ENCODE assay signal across 1 cellular context in the genomic region with DNA sequence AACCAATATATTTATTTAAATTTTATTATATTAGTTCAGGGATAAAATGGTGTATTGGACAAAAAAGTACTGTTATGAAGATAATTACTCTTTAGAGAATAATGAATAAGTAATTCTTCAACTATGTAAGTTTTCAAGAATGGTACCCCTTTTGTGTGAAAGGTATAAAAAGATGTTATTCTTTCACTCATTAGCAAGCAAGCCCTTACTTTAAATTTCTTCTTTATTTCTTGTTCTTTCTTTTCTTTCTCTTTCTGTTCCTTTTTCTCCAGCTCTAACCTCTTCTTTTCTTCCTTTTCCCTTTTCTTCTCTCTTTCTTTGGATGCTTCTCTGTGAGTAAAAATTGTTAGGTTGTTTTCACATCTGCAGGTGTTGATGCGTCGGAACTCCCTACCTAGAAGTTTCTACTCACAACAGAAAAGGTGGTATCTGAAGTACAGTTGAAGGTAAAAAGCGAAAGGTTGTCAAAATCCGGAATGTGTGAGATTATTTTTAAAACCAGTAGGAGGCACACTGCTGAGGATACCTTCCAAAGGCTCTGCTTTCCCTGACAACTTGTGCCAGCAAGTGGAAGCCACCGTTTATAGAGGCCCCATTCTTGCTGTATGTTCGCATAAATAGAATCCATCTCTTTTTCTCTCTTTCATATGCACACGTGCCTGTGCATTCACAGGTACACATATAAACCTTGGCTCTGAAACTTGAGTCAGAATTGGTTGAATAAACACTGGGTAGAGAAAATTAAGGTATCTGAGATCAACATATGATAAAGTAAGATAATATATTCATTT.
A peak's percentile ranks its signal among the peaks of the same experiment; 100 is the strongest.
TF ChIP-seq lines count a peak whose summit lies in the region.

No MANE protein-coding gene starts in this region.

TF ChIP-seq in K562, 482 proteins besides CTCF, POLR2A, EP300 and RAD21 (continued from another document and continues in another):
- TF ChIP-seq, protein P1, sequence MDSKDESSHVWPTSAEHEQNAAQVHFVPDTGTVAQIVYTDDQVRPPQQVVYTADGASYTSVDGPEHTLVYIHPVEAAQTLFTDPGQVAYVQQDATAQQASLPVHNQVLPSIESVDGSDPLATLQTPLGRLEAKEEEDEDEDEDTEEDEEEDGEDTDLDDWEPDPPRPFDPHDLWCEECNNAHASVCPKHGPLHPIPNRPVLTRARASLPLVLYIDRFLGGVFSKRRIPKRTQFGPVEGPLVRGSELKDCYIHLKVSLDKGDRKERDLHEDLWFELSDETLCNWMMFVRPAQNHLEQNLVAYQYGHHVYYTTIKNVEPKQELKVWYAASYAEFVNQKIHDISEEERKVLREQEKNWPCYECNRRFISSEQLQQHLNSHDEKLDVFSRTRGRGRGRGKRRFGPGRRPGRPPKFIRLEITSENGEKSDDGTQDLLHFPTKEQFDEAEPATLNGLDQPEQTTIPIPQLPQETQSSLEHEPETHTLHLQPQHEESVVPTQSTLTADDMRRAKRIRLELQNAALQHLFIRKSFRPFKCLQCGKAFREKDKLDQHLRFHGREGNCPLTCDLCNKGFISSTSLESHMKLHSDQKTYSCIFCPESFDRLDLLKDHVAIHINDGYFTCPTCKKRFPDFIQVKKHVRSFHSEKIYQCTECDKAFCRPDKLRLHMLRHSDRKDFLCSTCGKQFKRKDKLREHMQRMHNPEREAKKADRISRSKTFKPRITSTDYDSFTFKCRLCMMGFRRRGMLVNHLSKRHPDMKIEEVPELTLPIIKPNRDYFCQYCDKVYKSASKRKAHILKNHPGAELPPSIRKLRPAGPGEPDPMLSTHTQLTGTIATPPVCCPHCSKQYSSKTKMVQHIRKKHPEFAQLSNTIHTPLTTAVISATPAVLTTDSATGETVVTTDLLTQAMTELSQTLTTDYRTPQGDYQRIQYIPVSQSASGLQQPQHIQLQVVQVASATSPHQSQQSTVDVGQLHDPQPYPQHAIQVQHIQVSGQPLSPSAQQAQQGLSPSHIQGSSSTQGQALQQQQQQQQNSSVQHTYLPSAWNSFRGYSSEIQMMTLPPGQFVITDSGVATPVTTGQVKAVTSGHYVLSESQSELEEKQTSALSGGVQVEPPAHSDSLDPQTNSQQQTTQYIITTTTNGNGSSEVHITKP (IDR thresholded peaks at IDR 0.05; ENCODE audit: partially characterized antibody): no peak
- TF ChIP-seq RBBP5 (IDR thresholded peaks at IDR 0.05; ENCODE audit: borderline replicate concordance, insufficient read depth, low read length, poor library complexity, severe bottlenecking) (no peak), JUNB (CRISPR knock-in tag; conservative IDR thresholded peaks at IDR 0.05) (no peak), PTTG1 (tag; IDR thresholded peaks at IDR 0.05; ENCODE audit: low read depth) (no peak), OTX1 (CRISPR knock-in tag; IDR thresholded peaks at IDR 0.05) (no peak), ASH1L (IDR thresholded peaks at IDR 0.05; ENCODE audit: borderline replicate concordance, low read depth, partially characterized antibody) (no peak), ZNF785 (CRISPR knock-in tag; IDR thresholded peaks at IDR 0.05) (no peak), ZNF699 (CRISPR knock-in tag; IDR thresholded peaks at IDR 0.05; ENCODE audit: insufficient replicate concordance) (no peak), LCOR (CRISPR knock-in tag; IDR thresholded peaks at IDR 0.05) (no peak), CHD4 (IDR thresholded peaks at IDR 0.05; ENCODE audit: insufficient read depth, insufficient replicate concordance, low read depth, low read length, poor library complexity, severe bottlenecking) (no peak), DPF2 (IDR thresholded peaks at IDR 0.05) (0 out of 2 replicates have a peak, but pooled peaks have one; percentile 42), SMARCC2 (IDR thresholded peaks at IDR 0.05; ENCODE audit: low read depth) (no peak), MCM7 (IDR thresholded peaks at IDR 0.05) (no peak), PBX2 (CRISPR knock-in tag; IDR thresholded peaks at IDR 0.05; ENCODE audit: low read depth) (no peak), PBX2 (tag; conservative IDR thresholded peaks at IDR 0.05; ENCODE audit: low read depth) (no peak), ZNF695 (CRISPR knock-in tag; IDR thresholded peaks at IDR 0.05) (no peak), CXXC5 (CRISPR knock-in tag; IDR thresholded peaks at IDR 0.05) (no peak), NONO (IDR thresholded peaks at IDR 0.05; ENCODE audit: low read depth in 2 of 2, low read length in 1 of 2) (no peak), NUFIP1 (IDR thresholded peaks at IDR 0.05; ENCODE audit: partially characterized antibody) (no peak), NCOA2 (IDR thresholded peaks at IDR 0.05; ENCODE audit: partially characterized antibody in 2 of 2) (peak in 1 of 2 experiments; percentile 35), CTBP1 (IDR thresholded peaks at IDR 0.05; ENCODE audit: borderline replicate concordance) (peak; percentile 63; the same call in 1 of the 2 replicates)
- TF ChIP-seq, protein P2, sequence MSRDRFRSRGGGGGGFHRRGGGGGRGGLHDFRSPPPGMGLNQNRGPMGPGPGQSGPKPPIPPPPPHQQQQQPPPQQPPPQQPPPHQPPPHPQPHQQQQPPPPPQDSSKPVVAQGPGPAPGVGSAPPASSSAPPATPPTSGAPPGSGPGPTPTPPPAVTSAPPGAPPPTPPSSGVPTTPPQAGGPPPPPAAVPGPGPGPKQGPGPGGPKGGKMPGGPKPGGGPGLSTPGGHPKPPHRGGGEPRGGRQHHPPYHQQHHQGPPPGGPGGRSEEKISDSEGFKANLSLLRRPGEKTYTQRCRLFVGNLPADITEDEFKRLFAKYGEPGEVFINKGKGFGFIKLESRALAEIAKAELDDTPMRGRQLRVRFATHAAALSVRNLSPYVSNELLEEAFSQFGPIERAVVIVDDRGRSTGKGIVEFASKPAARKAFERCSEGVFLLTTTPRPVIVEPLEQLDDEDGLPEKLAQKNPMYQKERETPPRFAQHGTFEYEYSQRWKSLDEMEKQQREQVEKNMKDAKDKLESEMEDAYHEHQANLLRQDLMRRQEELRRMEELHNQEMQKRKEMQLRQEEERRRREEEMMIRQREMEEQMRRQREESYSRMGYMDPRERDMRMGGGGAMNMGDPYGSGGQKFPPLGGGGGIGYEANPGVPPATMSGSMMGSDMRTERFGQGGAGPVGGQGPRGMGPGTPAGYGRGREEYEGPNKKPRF (IDR thresholded peaks at IDR 0.05; ENCODE audit: low read depth, low read length): no peak
- TF ChIP-seq, protein P3, sequence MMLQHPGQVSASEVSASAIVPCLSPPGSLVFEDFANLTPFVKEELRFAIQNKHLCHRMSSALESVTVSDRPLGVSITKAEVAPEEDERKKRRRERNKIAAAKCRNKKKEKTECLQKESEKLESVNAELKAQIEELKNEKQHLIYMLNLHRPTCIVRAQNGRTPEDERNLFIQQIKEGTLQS (IDR thresholded peaks at IDR 0.05): no peak
- TF ChIP-seq, protein P3 (CRISPR knock-in tag; conservative IDR thresholded peaks at IDR 0.05): no peak
- TF ChIP-seq, protein P4, sequence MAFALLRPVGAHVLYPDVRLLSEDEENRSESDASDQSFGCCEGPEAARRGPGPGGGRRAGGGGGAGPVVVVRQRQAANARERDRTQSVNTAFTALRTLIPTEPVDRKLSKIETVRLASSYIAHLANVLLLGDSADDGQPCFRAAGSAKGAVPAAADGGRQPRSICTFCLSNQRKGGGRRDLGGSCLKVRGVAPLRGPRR (CRISPR knock-in tag; IDR thresholded peaks at IDR 0.05): no peak
- TF ChIP-seq, protein P5, sequence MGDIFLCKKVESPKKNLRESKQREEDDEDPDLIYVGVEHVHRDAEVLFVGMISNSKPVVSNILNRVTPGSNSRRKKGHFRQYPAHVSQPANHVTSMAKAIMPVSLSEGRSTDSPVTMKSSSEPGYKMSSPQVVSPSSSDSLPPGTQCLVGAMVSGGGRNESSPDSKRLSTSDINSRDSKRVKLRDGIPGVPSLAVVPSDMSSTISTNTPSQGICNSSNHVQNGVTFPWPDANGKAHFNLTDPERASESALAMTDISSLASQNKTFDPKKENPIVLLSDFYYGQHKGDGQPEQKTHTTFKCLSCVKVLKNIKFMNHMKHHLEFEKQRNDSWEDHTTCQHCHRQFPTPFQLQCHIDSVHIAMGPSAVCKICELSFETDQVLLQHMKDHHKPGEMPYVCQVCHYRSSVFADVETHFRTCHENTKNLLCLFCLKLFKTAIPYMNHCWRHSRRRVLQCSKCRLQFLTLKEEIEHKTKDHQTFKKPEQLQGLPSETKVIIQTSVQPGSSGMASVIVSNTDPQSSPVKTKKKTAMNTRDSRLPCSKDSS (IDR thresholded peaks at IDR 0.05; ENCODE audit: low read depth, partially characterized antibody): no peak
- TF ChIP-seq, protein P6, sequence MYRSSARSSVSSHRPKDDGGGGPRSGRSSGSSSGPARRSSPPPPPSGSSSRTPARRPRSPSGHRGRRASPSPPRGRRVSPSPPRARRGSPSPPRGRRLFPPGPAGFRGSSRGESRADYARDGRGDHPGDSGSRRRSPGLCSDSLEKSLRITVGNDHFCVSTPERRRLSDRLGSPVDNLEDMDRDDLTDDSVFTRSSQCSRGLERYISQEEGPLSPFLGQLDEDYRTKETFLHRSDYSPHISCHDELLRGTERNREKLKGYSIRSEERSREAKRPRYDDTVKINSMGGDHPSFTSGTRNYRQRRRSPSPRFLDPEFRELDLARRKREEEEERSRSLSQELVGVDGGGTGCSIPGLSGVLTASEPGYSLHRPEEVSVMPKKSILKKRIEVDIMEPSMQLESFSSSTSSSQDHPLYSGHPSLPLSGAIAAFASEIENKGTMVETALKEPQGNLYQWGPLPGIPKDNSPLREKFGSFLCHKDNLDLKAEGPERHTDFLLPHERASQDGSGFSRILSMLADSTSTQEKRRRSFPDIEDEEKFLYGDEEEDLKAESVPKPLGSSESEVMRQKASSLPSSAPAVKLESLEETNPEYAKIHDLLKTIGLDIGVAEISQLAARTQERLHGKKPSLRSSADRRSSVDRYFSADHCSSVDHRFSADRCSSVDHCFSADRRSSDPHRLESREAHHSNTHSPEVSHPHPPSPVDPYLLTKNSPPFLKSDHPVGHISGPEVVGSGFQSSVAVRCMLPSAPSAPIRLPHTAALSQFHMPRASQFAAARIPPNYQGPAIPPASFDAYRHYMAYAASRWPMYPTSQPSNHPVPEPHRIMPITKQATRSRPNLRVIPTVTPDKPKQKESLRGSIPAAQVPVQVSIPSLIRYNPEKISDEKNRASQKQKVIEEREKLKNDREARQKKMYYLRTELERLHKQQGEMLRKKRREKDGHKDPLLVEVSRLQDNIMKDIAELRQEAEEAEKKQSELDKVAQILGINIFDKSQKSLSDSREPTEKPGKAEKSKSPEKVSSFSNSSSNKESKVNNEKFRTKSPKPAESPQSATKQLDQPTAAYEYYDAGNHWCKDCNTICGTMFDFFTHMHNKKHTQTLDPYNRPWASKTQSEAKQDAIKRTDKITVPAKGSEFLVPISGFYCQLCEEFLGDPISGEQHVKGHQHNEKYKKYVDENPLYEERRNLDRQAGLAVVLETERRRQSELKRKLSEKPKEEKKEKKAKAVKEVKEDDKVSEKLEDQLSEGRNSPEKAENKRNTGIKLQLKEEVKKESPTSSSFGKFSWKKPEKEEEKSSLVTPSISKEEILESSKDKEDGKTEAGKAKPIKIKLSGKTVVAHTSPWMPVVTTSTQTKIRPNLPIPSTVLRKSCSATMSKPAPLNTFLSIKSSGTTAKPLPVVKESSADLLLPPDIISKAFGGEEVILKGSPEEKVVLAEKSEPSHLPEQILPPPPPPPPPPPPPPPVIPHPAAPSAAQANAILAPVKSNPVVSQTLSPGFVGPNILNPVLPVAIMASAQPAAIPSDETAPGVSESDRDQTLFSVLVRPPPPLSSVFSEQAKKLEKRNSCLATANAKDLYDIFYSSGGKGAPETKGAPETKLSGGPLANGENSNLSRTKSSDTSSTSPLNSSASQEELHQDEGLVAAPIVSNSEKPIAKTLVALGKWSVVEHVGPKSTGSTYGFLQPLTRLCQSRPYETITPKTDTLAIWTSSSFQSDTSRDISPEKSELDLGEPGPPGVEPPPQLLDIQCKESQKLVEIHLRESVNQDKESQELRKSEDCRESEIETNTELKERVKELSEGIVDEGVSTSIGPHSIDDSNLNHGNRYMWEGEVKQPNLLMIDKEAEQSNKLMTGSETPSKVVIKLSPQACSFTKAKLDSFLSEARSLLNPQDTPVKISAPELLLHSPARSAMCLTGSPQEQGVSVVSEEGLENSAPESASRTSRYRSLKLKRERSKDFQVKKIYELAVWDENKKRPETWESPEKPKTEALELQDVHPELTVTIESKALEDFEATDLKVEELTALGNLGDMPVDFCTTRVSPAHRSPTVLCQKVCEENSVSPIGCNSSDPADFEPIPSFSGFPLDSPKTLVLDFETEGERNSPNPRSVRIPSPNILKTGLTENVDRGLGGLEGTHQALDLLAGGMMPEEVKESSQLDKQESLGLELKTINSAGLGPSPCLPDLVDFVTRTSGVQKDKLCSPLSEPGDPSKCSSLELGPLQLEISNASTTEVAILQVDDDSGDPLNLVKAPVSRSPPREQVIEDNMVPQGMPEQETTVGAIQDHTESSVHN (IDR thresholded peaks at IDR 0.05; ENCODE audit: borderline replicate concordance in 1 of 2, low read depth in 1 of 2): no peak
- TF ChIP-seq, protein P7, sequence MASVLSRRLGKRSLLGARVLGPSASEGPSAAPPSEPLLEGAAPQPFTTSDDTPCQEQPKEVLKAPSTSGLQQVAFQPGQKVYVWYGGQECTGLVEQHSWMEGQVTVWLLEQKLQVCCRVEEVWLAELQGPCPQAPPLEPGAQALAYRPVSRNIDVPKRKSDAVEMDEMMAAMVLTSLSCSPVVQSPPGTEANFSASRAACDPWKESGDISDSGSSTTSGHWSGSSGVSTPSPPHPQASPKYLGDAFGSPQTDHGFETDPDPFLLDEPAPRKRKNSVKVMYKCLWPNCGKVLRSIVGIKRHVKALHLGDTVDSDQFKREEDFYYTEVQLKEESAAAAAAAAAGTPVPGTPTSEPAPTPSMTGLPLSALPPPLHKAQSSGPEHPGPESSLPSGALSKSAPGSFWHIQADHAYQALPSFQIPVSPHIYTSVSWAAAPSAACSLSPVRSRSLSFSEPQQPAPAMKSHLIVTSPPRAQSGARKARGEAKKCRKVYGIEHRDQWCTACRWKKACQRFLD (CRISPR knock-in tag; IDR thresholded peaks at IDR 0.05): no peak
- TF ChIP-seq, protein P8, sequence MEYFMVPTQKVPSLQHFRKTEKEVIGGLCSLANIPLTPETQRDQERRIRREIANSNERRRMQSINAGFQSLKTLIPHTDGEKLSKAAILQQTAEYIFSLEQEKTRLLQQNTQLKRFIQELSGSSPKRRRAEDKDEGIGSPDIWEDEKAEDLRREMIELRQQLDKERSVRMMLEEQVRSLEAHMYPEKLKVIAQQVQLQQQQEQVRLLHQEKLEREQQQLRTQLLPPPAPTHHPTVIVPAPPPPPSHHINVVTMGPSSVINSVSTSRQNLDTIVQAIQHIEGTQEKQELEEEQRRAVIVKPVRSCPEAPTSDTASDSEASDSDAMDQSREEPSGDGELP (CRISPR knock-in tag; IDR thresholded peaks at IDR 0.05; ENCODE audit: borderline replicate concordance): no peak
